ENCODE assay signal across 22 cellular contexts in genomic region chr7:156654511-156655231, GRCh38. TPM values are rescaled to one million over a fixed set of nuclear protein-coding genes. Genes with fewer than 3 reads are reported as not detected.
DNase-seq lines count a peak whose midpoint lies in the region; ATAC-seq, FAIRE-seq and TF ChIP-seq lines count a peak whose summit lies in the region.
"Had no signal": no experiment of that assay in that cellular context is flagged by ENCODE, and none has a peak within 500 bp of the region (broad histone marks: within the 10 kb centered on the region; RNA-seq: fewer than 3 reads in every experiment).

No MANE protein-coding gene starts in this region.

- no peak overlapping the region for H2BK12ac ChIP-seq in H1 (ENCODE audit: low read depth, low read length)
- no peak overlapping the region for H2BK12ac ChIP-seq in neuronal stem cell (ENCODE audit: low read length)

- POLR2A ChIA-PET in H1 (lab: Charles Lee; ENCODE audit: partially characterized antibody): interaction anchor here (1.4 to 3.5 kb wide), 3 partner anchors 10 to 35 kb away, joined by 3 to 15 read pairs (median 5); partner anchors contain the start of gene RNF32

- H3K4me2 ChIP-seq in H1 (ENCODE audit: insufficient read depth in 1 of 2, low read depth in 2 of 2, low read length in 2 of 2) (no peak overlapping the region), neuronal stem cell (ENCODE audit: insufficient read depth, low read length, poor library complexity, severe bottlenecking) (no peak overlapping the region)

- H3K27me3 Mint-ChIP-seq in activated T-cell treated with anti-CD3 and anti-CD28 coated beads, Interleukin-2, amount 50 U/mL, for 72 hours (ENCODE audit: low read depth): peaks cover 65% of the 10 kb centered on the region
- H3K27me3 Mint-ChIP-seq in activated T-cell treated with anti-CD3 and anti-CD28 coated beads, Interleukin-2, amount 50 U/mL, for 24 hours: peaks cover 40% of the 10 kb centered on the region

- H4K20me1 ChIP-seq in H1 (replicated peaks in 1 of 2; ENCODE audit: control insufficient read depth in 1 of 2, insufficient read depth in 2 of 2, low read length in 2 of 2): no peaks in the 10 kb centered on the region

- H3K9me3 ChIP-seq in H1 (ENCODE audit: insufficient read depth in 2 of 2, low read depth in 1 of 2, low read length in 1 of 2): 0 out of 4 replicates have a peak, but pooled peaks cover 0 to 2% of the 10 kb centered on the region in 2 experiments
- H3K9me3 ChIP-seq in neuronal stem cell (replicated peaks in 1 of 2; ENCODE audit: control insufficient read depth in 2 of 2, insufficient read depth in 1 of 2, low read depth in 1 of 2, low read length in 2 of 2): no peaks in the 10 kb centered on the region
- no peaks in the 10 kb centered on the region for H3K9me3 ChIP-seq in psoas muscle

- TF ChIP-seq CTCF in H1 (IDR thresholded peaks at IDR 0.05; ENCODE audit: control extremely low read depth in 1 of 3, insufficient read depth in 1 of 3, low read depth in 1 of 3, low read length in 3 of 3) (no peak), psoas muscle (IDR thresholded peaks at IDR 0.05) (no peak)

- no peaks in the 10 kb centered on the region for H3K79me1 ChIP-seq in H1 (ENCODE audit: low read depth, low read length)
- H3K79me1 ChIP-seq in neuronal stem cell (ENCODE audit: low read depth, low read length): no peaks in the 10 kb centered on the region

- H3K4me1 Mint-ChIP-seq in activated T-cell treated with anti-CD3 and anti-CD28 coated beads, Interleukin-2, amount 50 U/mL, for 72 hours (ENCODE audit: low read depth): peaks cover 6% of the 10 kb centered on the region
- peaks cover 4% of the 10 kb centered on the region for H3K4me1 Mint-ChIP-seq in activated T-cell treated with anti-CD3 and anti-CD28 coated beads, Interleukin-2, amount 50 U/mL, for 24 hours (ENCODE audit: low read depth)
- H3K4me1 Mint-ChIP-seq: CD4-positive, CD25-positive, alpha-beta regulatory T cell; CD8-positive, alpha-beta memory T cell; IgD-negative memory B cell had no signal

- no peak overlapping the region for H2BK120ac ChIP-seq in H1 (replicated peaks; ENCODE audit: low read depth, low read length)
- H2BK120ac ChIP-seq in neuronal stem cell (ENCODE audit: low read depth, low read length): no peak overlapping the region

- H3K23ac ChIP-seq in H1 (ENCODE audit: insufficient read length) (no peak overlapping the region), neuronal stem cell (ENCODE audit: low read depth, low read length, poor library complexity) (no peak overlapping the region)

- no peak overlapping the region for H4K8ac ChIP-seq in H1 (ENCODE audit: extremely low read depth, insufficient read depth, low read length)
- H4K8ac ChIP-seq in neuronal stem cell (ENCODE audit: low read depth, low read length): no peak overlapping the region

- TF ChIP-seq EP300 in H1 (IDR thresholded peaks at IDR 0.05; ENCODE audit: borderline replicate concordance in 1 of 2, low read depth in 2 of 2, low read length in 2 of 2): no peak

- no peak for ATAC-seq in activated T-cell treated with anti-CD3 and anti-CD28 coated beads, Interleukin-2, amount 50 U/mL, for 72 hours (replicated peaks in 1 of 2)
- peak; percentile 37 for ATAC-seq in HG02870 (IDR thresholded peaks at IDR 0.05; ENCODE audit: unreplicated experiment)
- ATAC-seq in psoas muscle: no peak
- ATAC-seq: HepG2 had no signal

- no peak overlapping the region for H2AK5ac ChIP-seq in H1 (ENCODE audit: low read depth, low read length)
- no peak overlapping the region for H2AK5ac ChIP-seq in neuronal stem cell (ENCODE audit: low read depth, low read length)

- H2BK20ac ChIP-seq in H1 (ENCODE audit: low read length): no peak overlapping the region

- no peak for DNase-seq in activated T-cell treated with anti-CD3 and anti-CD28 coated beads, Interleukin-2, amount 50 U/mL, for 72 hours
- DNase-seq in activated T-cell treated with anti-CD3 and anti-CD28 coated beads, Interleukin-2, amount 50 U/mL, for 24 hours: no peak
- DNase-seq in H1 (ENCODE audit: low read depth in 1 of 2, low spot score in 2 of 2) (no peak), neuronal stem cell (ENCODE audit: low spot score) (no peak), psoas muscle (no peak), occipital lobe (lab: John Stamatoyannopoulos, UW) (no peak), putamen (ENCODE audit: low spot score) (no peak)
- DNase-seq: 8988T; C1 segment of cervical spinal cord; CD4-positive, CD25-positive, alpha-beta regulatory T cell; CD8-positive, alpha-beta memory T cell; COR-L47; DMS 273 treated with DMSO at 0.1 percent for 48 hours; DMS53; DND-41; EL; HCEC 1CT; KBM-7 had no signal

- H3K79me2 ChIP-seq in H1 (ENCODE audit: control insufficient read depth in 1 of 2, insufficient read depth in 2 of 2, low read length in 2 of 2): no peaks in the 10 kb centered on the region

- no peak overlapping the region for H2BK5ac ChIP-seq in H1 (ENCODE audit: low read depth, low read length)
- no peak overlapping the region for H2BK5ac ChIP-seq in neuronal stem cell (ENCODE audit: low read length)

- H3K9me3 Mint-ChIP-seq in activated T-cell treated with anti-CD3 and anti-CD28 coated beads, Interleukin-2, amount 50 U/mL, for 72 hours: no peaks in the 10 kb centered on the region
- H3K9me3 Mint-ChIP-seq in activated T-cell treated with anti-CD3 and anti-CD28 coated beads, Interleukin-2, amount 50 U/mL, for 24 hours: no peaks in the 10 kb centered on the region
- H3K9me3 Mint-ChIP-seq: IgD-negative memory B cell had no signal

- H3K27ac Mint-ChIP-seq in activated T-cell treated with anti-CD3 and anti-CD28 coated beads, Interleukin-2, amount 50 U/mL, for 72 hours: peak overlapping the region; percentile 71
- no peak overlapping the region for H3K27ac Mint-ChIP-seq in activated T-cell treated with anti-CD3 and anti-CD28 coated beads, Interleukin-2, amount 50 U/mL, for 24 hours
- H3K27ac Mint-ChIP-seq: CD4-positive, CD25-positive, alpha-beta regulatory T cell; CD8-positive, alpha-beta memory T cell; IgD-negative memory B cell had no signal

- H3K4me3 Mint-ChIP-seq in activated T-cell treated with anti-CD3 and anti-CD28 coated beads, Interleukin-2, amount 50 U/mL, for 72 hours: no peak overlapping the region
- no peak overlapping the region for H3K4me3 Mint-ChIP-seq in activated T-cell treated with anti-CD3 and anti-CD28 coated beads, Interleukin-2, amount 50 U/mL, for 24 hours
- H3K4me3 Mint-ChIP-seq: CD4-positive, CD25-positive, alpha-beta regulatory T cell; CD8-positive, alpha-beta memory T cell; IgD-negative memory B cell had no signal

- H2AFZ ChIP-seq in H1 (ENCODE audit: low read length) (no peak overlapping the region), neuronal stem cell (ENCODE audit: low read length) (no peak overlapping the region)

- H3K23me2 ChIP-seq in H1 (ENCODE audit: low read depth, low read length): no peaks in the 10 kb centered on the region

- 82% methylated on average over 9 of the region's 9 CpGs; no CpG with 5 or more reads in 1 of the 2 experiments for WGBS in H1 (ENCODE audit: extremely low coverage in 1 of 2, insufficient coverage in 1 of 2, insufficient read length in 1 of 2, insufficient replicate concordance in 2 of 2, low coverage in 1 of 2, low lambda C conversion rate in 2 of 2, missing lambda C conversion rate in 1 of 2), 2 experiments
- WGBS in neuronal stem cell (ENCODE audit: extremely low coverage in 2 of 2, insufficient read length in 2 of 2, insufficient replicate concordance in 1 of 2), 2 donors: no CpG with 5 or more reads among the region's 9 CpGs
- 73 to 76% (median 74%) methylated on average over 9 of the region's 9 CpGs for WGBS in psoas muscle, 3 donors

- intact Hi-C loops in psoas muscle (cut with DNase I): no loop called here

- H3K27ac ChIP-seq in H1 (ENCODE audit: low read depth, low read length) (no peak overlapping the region), neuronal stem cell (replicated peaks; ENCODE audit: low read length) (no peak overlapping the region), psoas muscle (no peak overlapping the region)

- CTCF ChIA-PET in H1 (lab: Charles Lee; ENCODE audit: partially characterized antibody): interaction anchor here (0.9 to 1.3 kb wide), 5 partner anchors 9 to 165 kb away, joined by 3 to 5 read pairs (median 3); no protein-coding TSS in a partner anchor

- no peaks in the 10 kb centered on the region for H3K36me3 ChIP-seq in H1 (ENCODE audit: control insufficient read depth in 2 of 4, insufficient read depth in 4 of 4, low read length in 3 of 4)
- no peaks in the 10 kb centered on the region for H3K36me3 ChIP-seq in neuronal stem cell (replicated peaks in 1 of 2; ENCODE audit: control insufficient read depth in 2 of 2, insufficient read depth in 2 of 2, low read length in 2 of 2)
- H3K36me3 ChIP-seq in psoas muscle (ENCODE audit: insufficient read depth in 1 of 2, low read depth in 1 of 2): no peaks in the 10 kb centered on the region

- TF ChIP-seq RAD21 in H1 (IDR thresholded peaks at IDR 0.05 in 1 of 2, conservative IDR thresholded peaks at IDR 0.05 in 1 of 2; ENCODE audit: low read depth in 2 of 2, low read length in 2 of 2): no peak

- no peak overlapping the region for H3K14ac ChIP-seq in H1 (ENCODE audit: insufficient read length)
- no peak overlapping the region for H3K14ac ChIP-seq in neuronal stem cell (ENCODE audit: low read length)

- no peak overlapping the region for H3K4me3 ChIP-seq in H1 (ENCODE audit: extremely low read depth in 1 of 4, insufficient read depth in 2 of 4, low read depth in 3 of 4, low read length in 4 of 4)
- H3K4me3 ChIP-seq in neuronal stem cell (ENCODE audit: low read length in 2 of 2): no peak overlapping the region
- H3K4me3 ChIP-seq in psoas muscle: no peak overlapping the region

- H3K9ac ChIP-seq in H1 (replicated peaks in 1 of 4; ENCODE audit: extremely low read depth in 1 of 4, low read depth in 3 of 4, low read length in 3 of 4): no peak overlapping the region
- peak overlapping the region; percentile 53 for H3K9ac ChIP-seq in neuronal stem cell (ENCODE audit: low read depth, low read length, poor library complexity)

- H3K4me1 ChIP-seq in H1 (replicated peaks in 1 of 4; ENCODE audit: control insufficient read depth in 3 of 4, insufficient read depth in 4 of 4, low read length in 3 of 4) (peaks cover 0 to 3% (median 0%) of the 10 kb centered on the region in 4 experiments; a peak in 1 of 7 replicates), neuronal stem cell (ENCODE audit: control insufficient read depth in 2 of 2, insufficient read depth in 1 of 2, low read depth in 1 of 2, low read length in 2 of 2) (peaks cover 4 to 8% of the 10 kb centered on the region in 2 donors), psoas muscle (no peaks in the 10 kb centered on the region)

- H3K27me3 ChIP-seq in H1 (replicated peaks in 1 of 4; ENCODE audit: control insufficient read depth in 3 of 4, extremely low read depth in 1 of 4, insufficient read depth in 3 of 4, low read length in 3 of 4) (no peaks in the 10 kb centered on the region), neuronal stem cell (ENCODE audit: control insufficient read depth in 3 of 3, insufficient read depth in 3 of 3, low read depth in 1 of 3, low read length in 3 of 3) (no peaks in the 10 kb centered on the region), psoas muscle (ENCODE audit: insufficient read depth in 3 of 3, low read length in 2 of 3) (peaks cover 0 to 53% (median 7%) of the 10 kb centered on the region in 3 donors)

- H4K91ac ChIP-seq in H1 (replicated peaks; ENCODE audit: insufficient read length, low read length) (no peak overlapping the region), neuronal stem cell (ENCODE audit: low read depth, low read length, poor library complexity) (no peak overlapping the region)

- H3K36me3 Mint-ChIP-seq in activated T-cell treated with anti-CD3 and anti-CD28 coated beads, Interleukin-2, amount 50 U/mL, for 72 hours (ENCODE audit: insufficient read depth in 2 of 2): no peaks in the 10 kb centered on the region
- H3K36me3 Mint-ChIP-seq in activated T-cell treated with anti-CD3 and anti-CD28 coated beads, Interleukin-2, amount 50 U/mL, for 24 hours (ENCODE audit: low read depth): no peaks in the 10 kb centered on the region
- H3K36me3 Mint-ChIP-seq: CD4-positive, CD25-positive, alpha-beta regulatory T cell had no signal

- peak overlapping the region; percentile 62; the same call in 1 of the 2 replicates for H3K18ac ChIP-seq in H1 (ENCODE audit: extremely low read depth, low read length)
- H3K18ac ChIP-seq in neuronal stem cell (ENCODE audit: low read length): no peak overlapping the region

- no peak for TF ChIP-seq POLR2A in H1 (IDR thresholded peaks at IDR 0.05; ENCODE audit: control extremely low read depth in 1 of 2, low read depth in 2 of 2, low read length in 2 of 2)

- no peak overlapping the region for H4K5ac ChIP-seq in H1 (ENCODE audit: insufficient read length, low read depth, low read length)

- FAIRE-seq in H1 (lab: Jason Lieb, UNC): no peak
- FAIRE-seq: GM12892, HepG2 had no signal

- no peak overlapping the region for H3K56ac ChIP-seq in H1 (replicated peaks; ENCODE audit: insufficient read length, low read depth, low read length)

- H2BK15ac ChIP-seq in H1 (ENCODE audit: low read length): no peak overlapping the region
- H2BK15ac ChIP-seq in neuronal stem cell (ENCODE audit: low read length): no peak overlapping the region

- H3K4ac ChIP-seq in H1 (replicated peaks; ENCODE audit: insufficient read length, low read depth, low read length) (no peak overlapping the region), neuronal stem cell (ENCODE audit: low read length) (no peak overlapping the region)

RNA-seq across cellular contexts. Expression of gene RNF32, which starts 14.1 kb away (rescaled TPM):
- 1 to 10 TPM; 3.1 to 4.2 TPM for total RNA-seq in activated T-cell treated with anti-CD3 and anti-CD28 coated beads, Interleukin-2, amount 50 U/mL, for 72 hours
- total RNA-seq in H1 (2021; fragmentation: NEBNext Ultra II Directional; extraction: Animal tissue kit (Norgen Biotek cat#: 25700)): 0.67 and 1.2 TPM in 2 replicates
- 0.48 and 0.72 TPM in 2 replicates for polyA plus RNA-seq in H1 (2011; rRNA removed)
- 0.97 TPM for polyA plus RNA-seq in H1 (2011; cell fraction: cytosol; rRNA removed)
- 1.0 TPM for polyA plus RNA-seq in H1 (2011; cell fraction: nucleus; rRNA removed)
- 0.56 to 1.6 TPM (median 0.93 TPM) in 4 replicates for polyA plus RNA-seq in H1 (2012, experiment 1 of 2)
- 0.42 TPM for polyA plus RNA-seq in H1 (2012, experiment 2 of 2)
- 1.4 TPM for polyA plus RNA-seq in H1 (2013, experiment 1 of 2)
- polyA plus RNA-seq in H1 (2013, experiment 2 of 2): 1.6 TPM
- polyA minus RNA-seq in H1 (2011; rRNA and poly(A)+ RNA removed): 0.46 and 0.57 TPM in 2 replicates
- polyA minus RNA-seq in H1 (2011; cell fraction: cytosol; rRNA and poly(A)+ RNA removed): not detected
- polyA minus RNA-seq in H1 (2011; cell fraction: nucleus; rRNA and poly(A)+ RNA removed): 1.2 TPM
- 4.8 TPM for polyA plus RNA-seq in neuronal stem cell (2013, experiment 1 of 2)
- 5.2 TPM for polyA plus RNA-seq in neuronal stem cell (2013, experiment 2 of 2)
- total RNA-seq in psoas muscle: under 1 TPM in 1 of 4 donors, not detected in 3; 0.60 TPM
- under 1 TPM in 2 of 3 donors, not detected in 1; 0.18 to 0.48 TPM for polyA plus RNA-seq in psoas muscle
- total RNA-seq in occipital lobe: 2.2 TPM
- total RNA-seq: HepG2 had no signal
- polyA plus RNA-seq: HepG2 had no signal
